In genomic region chr12:108640802-108641445, GRCh38 we compare ENCODE assay signal across 12 cellular contexts. TPM values are rescaled to one million over a fixed set of nuclear protein-coding genes. Genes with fewer than 3 reads are reported as not detected.
DNase-seq lines count a peak whose midpoint lies in the region; ATAC-seq and TF ChIP-seq lines count a peak whose summit lies in the region.
"Had no signal": no experiment of that assay in that cellular context is flagged by ENCODE, and none has a peak within 500 bp of the region (broad histone marks: within the 10 kb centered on the region; RNA-seq: fewer than 3 reads in every experiment).

No MANE protein-coding gene starts in this region.

- POLR2A ChIA-PET in HEK293 (lab: Yijun Ruan, JAX), result interaction anchor here (0.6 to 1.5 kb wide), 4 partner anchors 10 to 80 kb away, joined by 3 to 4 read pairs (median 4); partner anchors contain the start of genes ISCU and SART3

- H3K9me3 ChIP-seq in HEK293 (ENCODE audit: control insufficient read depth, insufficient read depth, low read depth, low read length), result no peaks in the 10 kb centered on the region
- no peaks in the 10 kb centered on the region for H3K9me3 ChIP-seq in psoas muscle
- no peaks in the 10 kb centered on the region for H3K9me3 ChIP-seq in aorta (ENCODE audit: control insufficient read depth, low read length)
- no peaks in the 10 kb centered on the region for H3K9me3 ChIP-seq in effector memory CD4-positive, alpha-beta T cell (ENCODE audit: control insufficient read depth, low read length)
- H3K9me3 ChIP-seq: heart left ventricle, pancreas had no signal

- 66 to 73% (median 70%) methylated on average over 10 of the region's 10 CpGs for WGBS in psoas muscle, 3 donors
- 73 to 76% methylated on average over 10 of the region's 10 CpGs for WGBS in aorta, 2 donors

- TF ChIP-seq CTCF in HEK293 (tag by site-specific recombination; IDR thresholded peaks at IDR 0.05) (0 out of 2 replicates have a peak, but pooled peaks have one; percentile 29), dorsolateral prefrontal cortex (IDR thresholded peaks at IDR 0.05 in 54 of 56, conservative IDR thresholded peaks at IDR 0.05 in 2 of 56; ENCODE audit: low read depth in 1 of 56, partially characterized antibody in 56 of 56) (no peak), psoas muscle (IDR thresholded peaks at IDR 0.05) (no peak)

- CTCF ChIA-PET in HEK293 (lab: Yijun Ruan, JAX), result interaction anchor here (0.8 to 5.4 kb wide), 5 partner anchors 18 to 164 kb away, joined by 3 to 35 read pairs (median 3); no protein-coding TSS in a partner anchor

- H3K36me3 ChIP-seq in HEK293 (ENCODE audit: control insufficient read depth in 2 of 2, insufficient read depth in 1 of 2, low read length in 2 of 2) (peaks cover 0 to 18% of the 10 kb centered on the region in 2 experiments; a peak in 1 of 3 replicates), psoas muscle (ENCODE audit: insufficient read depth in 1 of 2, low read depth in 1 of 2) (peaks cover under 1 to 14% of the 10 kb centered on the region in 2 donors), aorta (ENCODE audit: control insufficient read depth in 1 of 2, insufficient read depth in 2 of 2, low read length in 1 of 2) (no peaks in the 10 kb centered on the region)
- no peaks in the 10 kb centered on the region for H3K36me3 ChIP-seq in effector memory CD4-positive, alpha-beta T cell (ENCODE audit: control insufficient read depth, insufficient read depth, low read length)
- H3K36me3 ChIP-seq: pancreas had no signal

- H3K27ac ChIP-seq in HEK293 (ENCODE audit: extremely low read depth, low read depth, low read length) (no peak overlapping the region), dorsolateral prefrontal cortex (peak overlapping the region in 51 of 59 donors; percentile 8 to 95 (median 59)), psoas muscle (peak overlapping the region; percentile 28), aorta (ENCODE audit: low read depth in 1 of 2, low read length in 2 of 2) (no peak overlapping the region)
- no peak overlapping the region for H3K27ac ChIP-seq in effector memory CD4-positive, alpha-beta T cell (ENCODE audit: insufficient read depth, low read length, poor library complexity, severe bottlenecking)

- H3K27me3 ChIP-seq in dorsolateral prefrontal cortex (no peaks in the 10 kb centered on the region), psoas muscle (ENCODE audit: insufficient read depth in 3 of 3, low read length in 2 of 3) (peaks cover 0 to 6% (median 0%) of the 10 kb centered on the region in 3 donors), aorta (ENCODE audit: control insufficient read depth in 1 of 2, insufficient read depth in 2 of 2, low read length in 1 of 2) (no peaks in the 10 kb centered on the region)
- H3K27me3 ChIP-seq in effector memory CD4-positive, alpha-beta T cell (replicated peaks; ENCODE audit: control insufficient read depth, insufficient read depth, low read length, poor library complexity, severe bottlenecking), result no peaks in the 10 kb centered on the region
- H3K27me3 ChIP-seq: heart left ventricle, pancreas had no signal

- DNase-seq in OCI-M1 (lab: John Stamatoyannopoulos, UW) (peak; percentile 91), dorsolateral prefrontal cortex (peak in 2 of 10 donors; percentile 45 to 68), psoas muscle (no peak), aorta (no peak)
- DNase-seq in effector memory CD4-positive, alpha-beta T cell, result no peak
- DNase-seq: H7, NCI-H1092 had no signal

- no peak overlapping the region for H3K4me3 ChIP-seq in HEK293 (ENCODE audit: low read depth, low read length)
- no peak overlapping the region for H3K4me3 ChIP-seq in dorsolateral prefrontal cortex
- no peak overlapping the region for H3K4me3 ChIP-seq in psoas muscle
- no peak overlapping the region for H3K4me3 ChIP-seq in aorta (ENCODE audit: low read length in 2 of 2)
- H3K4me3 ChIP-seq in effector memory CD4-positive, alpha-beta T cell (ENCODE audit: insufficient read depth, low read depth, low read length, poor library complexity, severe bottlenecking), result no peak overlapping the region
- H3K4me3 ChIP-seq: heart left ventricle, pancreas had no signal

- ATAC-seq in psoas muscle (peak in 3 of 4 donors; percentile 4 to 24 (median 19)), aorta (ENCODE audit: low FRiP score) (no peak), HG03135 (IDR thresholded peaks at IDR 0.05; ENCODE audit: unreplicated experiment) (no peak), GM21717 (IDR thresholded peaks at IDR 0.05; ENCODE audit: unreplicated experiment) (no peak)

- intact Hi-C loops in dorsolateral prefrontal cortex (cut with DNase I), result no loop called here
- intact Hi-C loops in psoas muscle (cut with DNase I), result no loop called here
- intact Hi-C loops in aorta (cut with DNase I), result loop anchor here in 1 of 2 donors (10.0 kb wide), 1 partner anchor 304 kb away; no protein-coding TSS in a partner anchor

- H3K4me1 ChIP-seq in HEK293 (ENCODE audit: control insufficient read depth, insufficient read depth, low read length) (no peaks in the 10 kb centered on the region), psoas muscle (peaks cover 38% of the 10 kb centered on the region), aorta (ENCODE audit: control insufficient read depth in 1 of 2, insufficient read depth in 2 of 2, low read length in 2 of 2) (peaks cover 0 to 4% of the 10 kb centered on the region in 2 donors)
- peaks cover 11% of the 10 kb centered on the region for H3K4me1 ChIP-seq in effector memory CD4-positive, alpha-beta T cell (ENCODE audit: control insufficient read depth, insufficient read depth, low read length, poor library complexity, severe bottlenecking)

TF ChIP-seq in HEK293, 187 proteins besides CTCF, POLR2A, EP300 and RAD21 (continues in another document):
- TF ChIP-seq GFI1B (tag by site-specific recombination; IDR thresholded peaks at IDR 0.05) (no peak), ZBTB17 (tag by site-specific recombination; IDR thresholded peaks at IDR 0.05) (peak; percentile 46; the same call in 1 of the 2 replicates), KLF17 (tag by site-specific recombination; IDR thresholded peaks at IDR 0.05) (no peak), ZSCAN4 (tag by site-specific recombination; IDR thresholded peaks at IDR 0.05) (no peak), ZNF629 (tag by site-specific recombination; IDR thresholded peaks at IDR 0.05) (no peak), ZIC2 (tag by site-specific recombination; IDR thresholded peaks at IDR 0.05) (0 out of 2 replicates have a peak, but pooled peaks have one; percentile 25), ZNF24 (tag by site-specific recombination; IDR thresholded peaks at IDR 0.05) (no peak), ZNF654 (tag by site-specific recombination; IDR thresholded peaks at IDR 0.05; ENCODE audit: low read depth) (no peak), REPIN1 (tag by site-specific recombination; IDR thresholded peaks at IDR 0.05; ENCODE audit: low read depth) (no peak), SP7 (tag by site-specific recombination; IDR thresholded peaks at IDR 0.05) (peak; percentile 19; the same call in 1 of the 2 replicates), ZFHX2 (tag by site-specific recombination; conservative IDR thresholded peaks at IDR 0.05) (no peak), ZBTB21 (tag by site-specific recombination; IDR thresholded peaks at IDR 0.05) (no peak), ZBTB48 (tag by site-specific recombination; IDR thresholded peaks at IDR 0.05) (no peak), BCL11A (tag by site-specific recombination; IDR thresholded peaks at IDR 0.05; ENCODE audit: low read depth) (no peak), ZNF416 (tag by site-specific recombination; IDR thresholded peaks at IDR 0.05) (no peak), ZNF670 (tag by site-specific recombination; IDR thresholded peaks at IDR 0.05; ENCODE audit: low read depth) (no peak), FEZF1 (tag by site-specific recombination; IDR thresholded peaks at IDR 0.05) (no peak), ZNF211 (tag by site-specific recombination; IDR thresholded peaks at IDR 0.05; ENCODE audit: low read depth) (no peak)

RNA-seq across cellular contexts. Expression of gene SELPLG, which starts 7.2 kb away (rescaled TPM):
- total RNA-seq in dorsolateral prefrontal cortex, result 10 to 100 TPM in 39 of 120 experiments, 1 to 10 TPM in 81; 1.8 to 27.0 (median 7.9) TPM
- 1 to 10 TPM; 1.5 to 2.3 (median 1.8) TPM for total RNA-seq in psoas muscle
- 1 to 10 TPM in 2 of 3 donors, under 1 TPM in 1; 0.62 to 3.8 (median 1.2) TPM for polyA plus RNA-seq in psoas muscle
- total RNA-seq in aorta, result 10 to 100 TPM in 1 of 2 donors, 1 to 10 TPM in 1; 8.1 to 13.0 TPM
- 1 to 10 TPM in 1 of 2 donors, under 1 TPM in 1; 0.87 to 5.4 TPM for polyA plus RNA-seq in aorta

RNA-seq across cellular contexts. Expression of gene TMEM119, which starts 43.0 kb away (rescaled TPM):
- total RNA-seq in dorsolateral prefrontal cortex, result 10 to 100 TPM in 35 of 120 experiments, 1 to 10 TPM in 85; 1.3 to 25.3 (median 7.9) TPM
- total RNA-seq in psoas muscle, result 1 to 10 TPM in 2 of 4 donors, under 1 TPM in 2; 0.25 to 2.6 (median 0.68) TPM
- under 1 TPM; 0.31 to 0.99 (median 0.34) TPM for polyA plus RNA-seq in psoas muscle
- total RNA-seq in aorta, result 10 to 100 TPM; 14.7 to 21.1 TPM
- polyA plus RNA-seq in aorta, result 1 to 10 TPM in 1 of 2 donors, under 1 TPM in 1; 0.26 to 1.4 TPM

Comparison
In these comparisons a context has a peak if more than half of its experiments do, and no peak if none do; other contexts are left out.
1. H3K27ac ChIP-seq: peak in dorsolateral prefrontal cortex (51 of 59) and psoas muscle (single experiment); none in HEK293 (single experiment), aorta (0 of 2) and effector memory CD4-positive, alpha-beta T cell (single experiment).
2. ATAC-seq: peak in psoas muscle (3 of 4); none in aorta (single experiment), HG03135 (single experiment) and GM21717 (single experiment).